ENCODE assay signal across 15 cellular contexts in genomic region chr1:230708631-230709580, GRCh38. TPM values are rescaled to one million over a fixed set of nuclear protein-coding genes. Genes with fewer than 3 reads are reported as not detected.
DNase-seq lines count a peak whose midpoint lies in the region; ATAC-seq and TF ChIP-seq lines count a peak whose summit lies in the region.
"Had no signal": no experiment of that assay in that cellular context is flagged by ENCODE, and none has a peak within 500 bp of the region (broad histone marks: within the 10 kb centered on the region; RNA-seq: fewer than 3 reads in every experiment).

No MANE protein-coding gene starts in this region.

- no peak overlapping the region for H3K27ac Mint-ChIP-seq in activated T-cell treated with anti-CD3 and anti-CD28 coated beads, Interleukin-2, amount 50 U/mL, for 24 hours
- H3K27ac Mint-ChIP-seq: CD8-positive, alpha-beta memory T cell had no signal

- H3K9me3 Mint-ChIP-seq in activated T-cell treated with anti-CD3 and anti-CD28 coated beads, Interleukin-2, amount 50 U/mL, for 24 hours = no peaks in the 10 kb centered on the region
- H3K9me3 Mint-ChIP-seq: CD8-positive, alpha-beta memory T cell; stimulated activated naive CD8-positive, alpha-beta T cell treated with anti-CD3 and anti-CD28 coated beads, Interleukin-15, Interleukin-2, amounts not matched to agents 100 ng/mL and 50 ng/mL, for 24 hours had no signal

- ATAC-seq in HG03196 (IDR thresholded peaks at IDR 0.05; ENCODE audit: unreplicated experiment) (no peak), GM21723 (IDR thresholded peaks at IDR 0.05; ENCODE audit: unreplicated experiment) (no peak)

- DNase-seq in H4 (ENCODE audit: low spot score) = peak; percentile 57
- peak; percentile 28 for DNase-seq in OCI-M1 (lab: John Stamatoyannopoulos, UW)
- peak; percentile 6 for DNase-seq in foreskin melanocyte
- DNase-seq in posterior vena cava (ENCODE audit: low spot score) = peak; percentile 82
- no peak for DNase-seq in activated T-cell treated with anti-CD3 and anti-CD28 coated beads, Interleukin-2, amount 50 U/mL, for 24 hours
- no peak for DNase-seq in testis
- DNase-seq: CD8-positive, alpha-beta memory T cell; dermis blood vessel endothelial cell; hippocampal formation; mesendoderm; NCI-H2081; stimulated activated CD4-positive, alpha-beta T cell treated with anti-CD3 and anti-CD28 coated beads, Interleukin-4, amount 100 ng/mL, for 1 hour had no signal

- no peaks in the 10 kb centered on the region for H3K9me3 ChIP-seq in testis

- no peaks in the 10 kb centered on the region for H3K36me3 ChIP-seq in testis (ENCODE audit: low read depth, missing control alignments)

- TF ChIP-seq POLR2A in testis (IDR thresholded peaks at IDR 0.05) = no peak

- H3K27me3 Mint-ChIP-seq in activated T-cell treated with anti-CD3 and anti-CD28 coated beads, Interleukin-2, amount 50 U/mL, for 24 hours = peaks cover 24% of the 10 kb centered on the region

- no peak overlapping the region for H3K27ac ChIP-seq in testis

- H3K4me1 ChIP-seq in testis = no peaks in the 10 kb centered on the region

- H3K36me3 Mint-ChIP-seq in activated T-cell treated with anti-CD3 and anti-CD28 coated beads, Interleukin-2, amount 50 U/mL, for 24 hours (ENCODE audit: low read depth) = no peaks in the 10 kb centered on the region
- H3K36me3 Mint-ChIP-seq: CD8-positive, alpha-beta memory T cell had no signal

- no peak for TF ChIP-seq CTCF in testis (IDR thresholded peaks at IDR 0.05)

- 89 to 93% methylated on average over 16 of the region's 16 CpGs for WGBS in testis, 2 donors

- no peaks in the 10 kb centered on the region for H3K27me3 ChIP-seq in testis

- intact Hi-C loops in posterior vena cava (cut with DNase I) (no loop called here), testis (cut with DNase I; ENCODE audit: low total_unique reads) (no loop called here)

- no peak overlapping the region for H3K4me3 Mint-ChIP-seq in activated T-cell treated with anti-CD3 and anti-CD28 coated beads, Interleukin-2, amount 50 U/mL, for 24 hours
- H3K4me3 Mint-ChIP-seq: CD8-positive, alpha-beta memory T cell; stimulated activated naive CD8-positive, alpha-beta T cell treated with anti-CD3 and anti-CD28 coated beads, Interleukin-15, Interleukin-2, amounts not matched to agents 100 ng/mL and 50 ng/mL, for 24 hours had no signal

- H3K4me3 ChIP-seq in testis = no peak overlapping the region

- H3K4me1 Mint-ChIP-seq in activated T-cell treated with anti-CD3 and anti-CD28 coated beads, Interleukin-2, amount 50 U/mL, for 24 hours (ENCODE audit: low read depth) = no peaks in the 10 kb centered on the region

RNA-seq across cellular contexts. Expression of gene AGT, which starts 5.0 kb away (rescaled TPM):
- total RNA-seq in H4 (2014; rRNA removed; shearing (Covaris generic)) = 66.1 and 72.7 TPM in 2 replicates
- 10 to 100 TPM; 22.5 to 57.0 TPM for total RNA-seq in posterior vena cava
- total RNA-seq in testis = 1 to 10 TPM; 3.3 to 4.6 TPM
- 10.7 TPM for polyA plus RNA-seq in testis (ENCODE audit: insufficient read depth, low read depth, low replicate concordance)
- total RNA-seq: CD8-positive, alpha-beta memory T cell had no signal
- polyA plus RNA-seq: CD8-positive, alpha-beta memory T cell had no signal

RNA-seq across cellular contexts. Expression of gene CAPN9, which starts 38.3 kb away (rescaled TPM):
- total RNA-seq in H4 (2014; rRNA removed; shearing (Covaris generic)) = 0.50 TPM in 1 of 2 replicates, not detected in the other
- total RNA-seq in posterior vena cava (not detected), testis (under 1 TPM; 0.16 to 0.25 TPM)
- 0.34 TPM for polyA plus RNA-seq in testis (ENCODE audit: insufficient read depth, low read depth, low replicate concordance)
- total RNA-seq: CD8-positive, alpha-beta memory T cell; dermis blood vessel endothelial cell had no signal
- polyA plus RNA-seq: CD8-positive, alpha-beta memory T cell had no signal

Comparison
In these comparisons a context has a peak if more than half of its experiments do, and no peak if none do; other contexts are left out.
1. DNase-seq: peak in H4 (single experiment), OCI-M1 (single experiment), foreskin melanocyte (single experiment) and posterior vena cava (single experiment); none in activated T-cell treated with anti-CD3 and anti-CD28 coated beads, Interleukin-2, amount 50 U/mL, for 24 hours (single experiment) and testis (single experiment).
2. RNA of gene AGT, which starts 5.0 kb away (total RNA-seq): 66.1 to 72.7 TPM in H4 and 22.5 to 57.0 TPM in posterior vena cava; 3.3 to 4.6 TPM in testis; every median in the first group is over 4 times any median in the second.